In genomic region chr12:55727643-55728184, GRCh38 we compare ENCODE assay signal across 8 cellular contexts. TPM values are rescaled to one million over a fixed set of nuclear protein-coding genes. Genes with fewer than 3 reads are reported as not detected.
DNase-seq lines count a peak whose midpoint lies in the region; ATAC-seq and TF ChIP-seq lines count a peak whose summit lies in the region.

No MANE protein-coding gene starts in this region.

- H3K4me3 ChIP-seq in WI38 (ENCODE audit: low read depth, low read length) (peak overlapping the region; percentile 95), gastroesophageal sphincter (peak overlapping the region; percentile 76 to 78), ovary (peak overlapping the region; percentile 96)

- WGBS in gastroesophageal sphincter (ENCODE audit: low coverage in 1 of 2), 2 donors, result 0 to 9% methylated on average over 3 to 4 of the region's 9 CpGs
- 1 to 2% (median 1%) methylated on average over 9 of the region's 9 CpGs for WGBS in ovary, 3 donors

- TF ChIP-seq POLR2A in gastroesophageal sphincter (IDR thresholded peaks at IDR 0.05), result no peak
- no peak for TF ChIP-seq POLR2A in ovary (IDR thresholded peaks at IDR 0.05)

- intact Hi-C loops in ovary (cut with DNase I), result loop anchor here in 1 of 4 donors (5.0 kb wide), 1 partner anchor 200 kb away; the partner anchor contains the start of gene PYM1

- TF ChIP-seq CTCF in WI38 (IDR thresholded peaks at IDR 0.05; ENCODE audit: low read depth, low read length), result no peak
- TF ChIP-seq CTCF in gastroesophageal sphincter (IDR thresholded peaks at IDR 0.05), result no peak
- TF ChIP-seq CTCF in ovary (IDR thresholded peaks at IDR 0.05), result peak in 1 of 3 donors; percentile 7

- no peak for ATAC-seq in activated T-cell treated with anti-CD3 and anti-CD28 coated beads, Interleukin-2, amount 50 U/mL, for 72 hours (replicated peaks in 1 of 2)
- ATAC-seq in gastroesophageal sphincter (no peak), GM18511 (IDR thresholded peaks at IDR 0.05; ENCODE audit: unreplicated experiment) (no peak), GM21390 (IDR thresholded peaks at IDR 0.05; ENCODE audit: unreplicated experiment) (no peak), GM19328 (IDR thresholded peaks at IDR 0.05; ENCODE audit: unreplicated experiment) (no peak)

- no peaks in the 10 kb centered on the region for H3K9me3 ChIP-seq in gastroesophageal sphincter
- H3K9me3 ChIP-seq in ovary, result no peaks in the 10 kb centered on the region

- TF ChIP-seq EP300 in gastroesophageal sphincter (IDR thresholded peaks at IDR 0.05), result no peak
- no peak for TF ChIP-seq EP300 in ovary (IDR thresholded peaks at IDR 0.05)

- H3K4me1 ChIP-seq in gastroesophageal sphincter (peaks cover 6 to 84% (median 44%) of the 10 kb centered on the region in 3 donors), ovary (ENCODE audit: insufficient read depth) (peaks cover 12% of the 10 kb centered on the region)

- no peaks in the 10 kb centered on the region for H3K27me3 ChIP-seq in gastroesophageal sphincter
- no peaks in the 10 kb centered on the region for H3K27me3 ChIP-seq in ovary

- H3K36me3 ChIP-seq in gastroesophageal sphincter, result peaks cover 0 to 36% of the 10 kb centered on the region in 2 donors
- no peaks in the 10 kb centered on the region for H3K36me3 ChIP-seq in ovary

- no peaks in the 10 kb centered on the region for H3K27me3 Mint-ChIP-seq in activated T-cell treated with anti-CD3 and anti-CD28 coated beads, Interleukin-2, amount 50 U/mL, for 72 hours (ENCODE audit: low read depth)

- H3K4me3 Mint-ChIP-seq in activated T-cell treated with anti-CD3 and anti-CD28 coated beads, Interleukin-2, amount 50 U/mL, for 72 hours, result peak overlapping the region; percentile 68 to 88

- no peaks in the 10 kb centered on the region for H3K9me3 Mint-ChIP-seq in activated T-cell treated with anti-CD3 and anti-CD28 coated beads, Interleukin-2, amount 50 U/mL, for 72 hours

- H3K27ac ChIP-seq in gastroesophageal sphincter (peak overlapping the region; percentile 90 to 98 (median 97)), ovary (peak overlapping the region; percentile 94 to 99)

- no peak for DNase-seq in activated T-cell treated with anti-CD3 and anti-CD28 coated beads, Interleukin-2, amount 50 U/mL, for 72 hours
- no peak for DNase-seq in activated T-cell treated with anti-CD3 and anti-CD28 coated beads for 4 hours
- peak; percentile 72 to 82 (median 78) for DNase-seq in ovary

- H3K27ac Mint-ChIP-seq in activated T-cell treated with anti-CD3 and anti-CD28 coated beads, Interleukin-2, amount 50 U/mL, for 72 hours, result peak overlapping the region; percentile 13

- H3K36me3 Mint-ChIP-seq in activated T-cell treated with anti-CD3 and anti-CD28 coated beads, Interleukin-2, amount 50 U/mL, for 72 hours (ENCODE audit: insufficient read depth in 2 of 2), result peaks cover 0 to 2% of the 10 kb centered on the region in 2 donors

- peaks cover 36% of the 10 kb centered on the region for H3K4me1 Mint-ChIP-seq in activated T-cell treated with anti-CD3 and anti-CD28 coated beads, Interleukin-2, amount 50 U/mL, for 72 hours (ENCODE audit: low read depth)

RNA-seq across cellular contexts. Expression of gene CD63, which starts 1.1 kb away (rescaled TPM):
- 100 to 1,000 TPM; 122 to 154 TPM for total RNA-seq in activated T-cell treated with anti-CD3 and anti-CD28 coated beads, Interleukin-2, amount 50 U/mL, for 72 hours
- total RNA-seq in gastroesophageal sphincter (100 to 1,000 TPM; 500 to 856 (median 792) TPM), ovary (100 to 1,000 TPM; 406 to 954 (median 762) TPM)
- polyA plus RNA-seq in ovary, result 1,000 to 10,000 TPM in 1 of 2 donors, 100 to 1,000 TPM in 1; 676 to 1,943 TPM

RNA-seq across cellular contexts. Expression of gene RDH5, which starts 7.5 kb away (rescaled TPM):
- 1 to 10 TPM; 7.3 to 9.3 TPM for total RNA-seq in activated T-cell treated with anti-CD3 and anti-CD28 coated beads, Interleukin-2, amount 50 U/mL, for 72 hours
- 10 to 100 TPM; 18.0 to 57.0 (median 31.9) TPM for total RNA-seq in gastroesophageal sphincter
- total RNA-seq in ovary, result 1 to 10 TPM; 3.7 to 8.9 (median 7.2) TPM
- 1 to 10 TPM; 5.1 to 5.9 TPM for polyA plus RNA-seq in ovary

RNA-seq across cellular contexts. Expression of gene BLOC1S1, which starts 11.9 kb away (rescaled TPM):
- 100 to 1,000 TPM; 116 to 121 TPM for total RNA-seq in activated T-cell treated with anti-CD3 and anti-CD28 coated beads, Interleukin-2, amount 50 U/mL, for 72 hours
- total RNA-seq in gastroesophageal sphincter (100 to 1,000 TPM; 187 to 214 (median 196) TPM), ovary (100 to 1,000 TPM in 4 of 7 donors, 10 to 100 TPM in 3; 96.0 to 143 (median 120) TPM)
- polyA plus RNA-seq in ovary, result 100 to 1,000 TPM; 101 to 214 TPM

RNA-seq across cellular contexts. Expression of gene GDF11, which starts 15.2 kb away (rescaled TPM):
- total RNA-seq in activated T-cell treated with anti-CD3 and anti-CD28 coated beads, Interleukin-2, amount 50 U/mL, for 72 hours, result 1 to 10 TPM; 3.4 to 4.8 TPM
- total RNA-seq in gastroesophageal sphincter (1 to 10 TPM; 2.8 to 9.8 (median 3.6) TPM), ovary (10 to 100 TPM in 4 of 7 donors, 1 to 10 TPM in 3; 2.2 to 27.7 (median 12.3) TPM)
- 1 to 10 TPM; 3.4 to 8.0 TPM for polyA plus RNA-seq in ovary

RNA-seq across cellular contexts. Expression of gene ITGA7, which starts 20.0 kb away (rescaled TPM):
- 1 to 10 TPM; 6.6 to 8.9 TPM for total RNA-seq in activated T-cell treated with anti-CD3 and anti-CD28 coated beads, Interleukin-2, amount 50 U/mL, for 72 hours
- total RNA-seq in gastroesophageal sphincter (100 to 1,000 TPM; 143 to 260 (median 182) TPM), ovary (10 to 100 TPM in 5 of 7 donors, 1 to 10 TPM in 2; 4.9 to 69.6 (median 25.9) TPM)
- polyA plus RNA-seq in ovary, result 10 to 100 TPM; 19.5 to 38.3 TPM

Comparison
In these comparisons a context has a peak if more than half of its experiments do, and no peak if none do; other contexts are left out.
1. DNase-seq: peak in ovary (5 of 5); none in activated T-cell treated with anti-CD3 and anti-CD28 coated beads, Interleukin-2, amount 50 U/mL, for 72 hours (0 of 2) and activated T-cell treated with anti-CD3 and anti-CD28 coated beads for 4 hours (single experiment).
2. Peak in every context shown above with its lines, with median percentiles within 50 percentile points of each other: H3K4me3 ChIP-seq.